In the genomic region with DNA sequence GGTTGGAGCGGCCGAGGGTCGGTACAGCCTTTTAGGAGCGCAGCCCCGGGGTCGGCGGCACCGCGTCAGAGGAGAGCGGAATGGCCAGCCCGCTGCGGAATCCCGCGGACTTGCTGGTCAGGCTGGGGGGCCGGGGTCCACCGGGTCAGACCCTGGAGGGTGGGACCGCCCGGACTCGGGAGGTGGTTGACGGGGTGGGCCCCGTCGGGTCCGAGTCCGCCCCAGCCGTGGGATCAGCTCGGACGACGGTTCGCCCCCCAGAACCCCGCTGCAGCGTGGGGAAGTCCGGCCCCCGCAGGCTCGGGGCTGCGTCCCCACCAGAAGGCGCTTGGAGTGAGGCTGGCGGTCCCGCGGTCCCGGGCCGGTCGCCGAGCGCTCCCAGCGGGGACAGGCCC, we compare ENCODE assay signal across 8 cellular contexts. TPM values are rescaled to one million over a fixed set of nuclear protein-coding genes. Genes with fewer than 3 reads are reported as not detected.
DNase-seq lines count a peak whose midpoint lies in the region; ATAC-seq and TF ChIP-seq lines count a peak whose summit lies in the region.

No MANE protein-coding gene starts in this region.

- H4K20me1 ChIP-seq in IMR-90 (ENCODE audit: insufficient read depth, low read length), result no peaks in the 10 kb centered on the region; the same call in 1 of the 2 replicates

- TF ChIP-seq CTCF in AG09309 (IDR thresholded peaks at IDR 0.05; ENCODE audit: control insufficient read depth, insufficient read depth, low read depth, low read length, missing control alignments) (no peak), IMR-90 (conservative IDR thresholded peaks at IDR 0.05; ENCODE audit: low read depth, low read length) (no peak), choroid plexus epithelial cell (conservative IDR thresholded peaks at IDR 0.05; ENCODE audit: low read depth, low read length) (no peak), gastroesophageal sphincter (IDR thresholded peaks at IDR 0.05) (no peak)

- H3K27me3 Mint-ChIP-seq in naive thymus-derived CD8-positive, alpha-beta T cell, result peaks cover 0 to 4% (median 0%) of the 10 kb centered on the region in 5 donors

- 9% methylated on average over 30 of the region's 45 CpGs; no CpG with 5 or more reads in 1 of the 2 experiments for WGBS in IMR-90 (ENCODE audit: extremely low coverage in 2 of 2, insufficient read length in 1 of 2), 2 experiments
- WGBS in gastroesophageal sphincter (ENCODE audit: low coverage in 1 of 2), 2 donors, result no CpG with 5 or more reads among the region's 45 CpGs

- TF ChIP-seq POLR2A in IMR-90 (IDR thresholded peaks at IDR 0.05; ENCODE audit: low read depth, low read length), result no peak
- no peak for TF ChIP-seq POLR2A in gastroesophageal sphincter (IDR thresholded peaks at IDR 0.05)

- no peak overlapping the region for H2BK5ac ChIP-seq in IMR-90 (ENCODE audit: low read depth, low read length, poor library complexity, severe bottlenecking)

- no peaks in the 10 kb centered on the region; the same call in 1 of the 2 replicates for H3K9me1 ChIP-seq in IMR-90 (ENCODE audit: insufficient read depth, low read length)

- H2AFZ ChIP-seq in IMR-90 (replicated peaks; ENCODE audit: low read length, poor library complexity), result peak overlapping the region; percentile 86

- in situ Hi-C loops in IMR-90 (cut with MboI; ENCODE audit: low sequenced_read_pairs), result no loop called here

- dilution Hi-C loops in IMR-90 (cut with HindIII; ENCODE audit: low sequenced_read_pairs, unreplicated experiment), result no loop called here

- peak overlapping the region; percentile 19 for H3K4me2 ChIP-seq in IMR-90 (ENCODE audit: low read depth, low read length)

- H4K8ac ChIP-seq in IMR-90 (ENCODE audit: low read depth in 2 of 2, low read length in 2 of 2), result peak overlapping the region in 1 of 2 experiments; percentile 48; a peak in 1 of 4 replicates

- peak overlapping the region; percentile 60 for H3K4me3 ChIP-seq in AG09309 (ENCODE audit: control insufficient read depth, low read depth, low read length)
- peak overlapping the region; percentile 57 for H3K4me3 ChIP-seq in IMR-90 (ENCODE audit: insufficient read depth, low read depth, low read length)
- peak overlapping the region; percentile 65 for H3K4me3 ChIP-seq in choroid plexus epithelial cell (ENCODE audit: low read depth, low read length)
- peak overlapping the region in 1 of 2 donors; percentile 51 for H3K4me3 ChIP-seq in gastroesophageal sphincter

- H3K27ac ChIP-seq in IMR-90 (ENCODE audit: insufficient read depth, low read length) (no peak overlapping the region), gastroesophageal sphincter (no peak overlapping the region)

- intact Hi-C loops in IMR-90 (cut with micrococcal nuclease), result no loop called here

- POLR2A ChIA-PET in IMR-90 (lab: Charles Lee; ENCODE audit: unreplicated experiment), result no interaction called here
- POLR2A ChIA-PET in naive thymus-derived CD8-positive, alpha-beta T cell (lab: Charles Lee), result interaction anchor here (0.8 to 4.3 kb wide), 5 partner anchors 12 to 26 kb away, joined by 3 to 29 read pairs (median 3); no protein-coding TSS in a partner anchor

- peaks cover 6 to 17% (median 10%) of the 10 kb centered on the region in 4 donors for H3K4me1 Mint-ChIP-seq in naive thymus-derived CD8-positive, alpha-beta T cell

- no peak overlapping the region for H4K91ac ChIP-seq in IMR-90 (ENCODE audit: insufficient read depth, low read depth, low read length)

- H3K27me3 ChIP-seq in IMR-90 (ENCODE audit: control insufficient read depth, insufficient read depth, low read length), result peaks cover 21% of the 10 kb centered on the region
- peaks cover 75% of the 10 kb centered on the region for H3K27me3 ChIP-seq in gastroesophageal sphincter

- TF ChIP-seq EP300 in gastroesophageal sphincter (IDR thresholded peaks at IDR 0.05), result no peak

- H3K4me1 ChIP-seq in IMR-90 (ENCODE audit: control insufficient read depth, insufficient read depth, low read length) (no peaks in the 10 kb centered on the region; the same call in 1 of the 2 replicates), gastroesophageal sphincter (peaks cover 0 to 19% (median 0%) of the 10 kb centered on the region in 3 donors)

- H2BK20ac ChIP-seq in IMR-90 (ENCODE audit: low read depth, low read length), result no peak overlapping the region

- H2AK9ac ChIP-seq in IMR-90 (replicated peaks; ENCODE audit: low read depth, low read length, poor library complexity), result peak overlapping the region; percentile 28

- no peak overlapping the region for H2BK120ac ChIP-seq in IMR-90 (ENCODE audit: low read depth, low read length)

- no peak overlapping the region for H4K5ac ChIP-seq in IMR-90 (ENCODE audit: low read depth, low read length)

- no peak overlapping the region for H2BK15ac ChIP-seq in IMR-90 (ENCODE audit: low read depth, low read length)

- no peak overlapping the region for H3K14ac ChIP-seq in IMR-90 (replicated peaks; ENCODE audit: low read depth, low read length)

- ATAC-seq in IMR-90 (ENCODE audit: low read depth), result no peak; the same call in 1 of the 2 replicates
- no peak for ATAC-seq in naive thymus-derived CD8-positive, alpha-beta T cell
- ATAC-seq in gastroesophageal sphincter, result no peak
- no peak for ATAC-seq in esophagus mucosa

- H3K79me1 ChIP-seq in IMR-90 (ENCODE audit: low read depth in 1 of 2, low read length in 2 of 2), result peaks cover 0 to 3% of the 10 kb centered on the region in 2 experiments; a peak in 1 of 4 replicates

- no peak overlapping the region for H3K23ac ChIP-seq in IMR-90 (ENCODE audit: low read depth, low read length)

- H3K9me3 Mint-ChIP-seq in naive thymus-derived CD8-positive, alpha-beta T cell, result no peaks in the 10 kb centered on the region

- H3K4ac ChIP-seq in IMR-90 (ENCODE audit: low read depth, low read length), result no peak overlapping the region

- DNase-seq in AG09309 (ENCODE audit: low read depth) (no peak), IMR-90 (no peak), choroid plexus epithelial cell (ENCODE audit: low read depth) (no peak), cerebellum (ENCODE audit: low spot score) (no peak)
- DNase-seq in naive thymus-derived CD8-positive, alpha-beta T cell, result no peak
- no peak for DNase-seq in stimulated activated naive CD4-positive, alpha-beta T cell (lab: John Stamatoyannopoulos, UW)

- H3K27ac Mint-ChIP-seq in naive thymus-derived CD8-positive, alpha-beta T cell, result peak overlapping the region in 1 of 10 donors; percentile 14

- H3K36me3 Mint-ChIP-seq in naive thymus-derived CD8-positive, alpha-beta T cell, result no peaks in the 10 kb centered on the region

- TF ChIP-seq RAD21 in IMR-90 (IDR thresholded peaks at IDR 0.05; ENCODE audit: low read length), result no peak

- H3K9me3 ChIP-seq in IMR-90 (ENCODE audit: control insufficient read depth, insufficient read depth, low read length), result no peaks in the 10 kb centered on the region
- H3K9me3 ChIP-seq in gastroesophageal sphincter, result no peaks in the 10 kb centered on the region

- no TSS peak for BruUV-seq in IMR-90 (replicated peaks; lab: Mats Ljungman, UMichigan)

- no peak overlapping the region for H3K18ac ChIP-seq in IMR-90 (ENCODE audit: low read depth, low read length)

- H3K4me3 Mint-ChIP-seq in naive thymus-derived CD8-positive, alpha-beta T cell, result peak overlapping the region; percentile 63 to 75 (median 72)

- H3K36me3 ChIP-seq in IMR-90 (ENCODE audit: control insufficient read depth, insufficient read depth, low read length) (peaks cover 4% of the 10 kb centered on the region; the same call in 1 of the 2 replicates), gastroesophageal sphincter (no peaks in the 10 kb centered on the region)

- H3K56ac ChIP-seq in IMR-90 (ENCODE audit: extremely low read depth, insufficient read depth, low read length), result no peak overlapping the region

- CTCF ChIA-PET in IMR-90 (lab: Yijun Ruan, JAX), result no interaction called here

- no peak overlapping the region for H3K9ac ChIP-seq in IMR-90 (ENCODE audit: low read depth, low read length)

- H2AK5ac ChIP-seq in IMR-90 (ENCODE audit: low read depth, low read length), result no peak overlapping the region

RNA-seq across cellular contexts. Expression of gene ADM2, which starts 0.3 kb away (rescaled TPM):
- total RNA-seq in IMR-90 (2012; rRNA removed) (0.18 and 0.28 TPM in 2 replicates), gastroesophageal sphincter (under 1 TPM in 1 of 4 donors, not detected in 3; 0.40 TPM), esophagus mucosa (11.7 TPM), cerebellum (0.09 TPM)
- polyA plus RNA-seq in IMR-90 (2012; rRNA removed), result 1.9 and 2.3 TPM in 2 replicates
- 1.8 and 4.1 TPM in 2 replicates for polyA plus RNA-seq in IMR-90 (2012; cell fraction: cytosol; rRNA removed)
- polyA plus RNA-seq in IMR-90 (2012; cell fraction: nucleus; rRNA removed; ENCODE audit: low replicate concordance), result 2.3 and 3.8 TPM in 2 replicates
- 1 to 10 TPM; 7.7 to 8.2 TPM for total RNA-seq in naive thymus-derived CD8-positive, alpha-beta T cell
- polyA plus RNA-seq in naive thymus-derived CD8-positive, alpha-beta T cell, result under 1 TPM; 0.08 to 0.52 (median 0.21) TPM

RNA-seq across cellular contexts. Expression of gene MIOX, which starts 5.6 kb away (rescaled TPM):
- not detected in 2 replicates for total RNA-seq in IMR-90 (2012; rRNA removed)
- not detected in 2 replicates for polyA plus RNA-seq in IMR-90 (2012; rRNA removed)
- polyA plus RNA-seq in IMR-90 (2012; cell fraction: cytosol; rRNA removed), result not detected in 2 replicates
- 0.46 and 0.61 TPM in 2 replicates for polyA plus RNA-seq in IMR-90 (2012; cell fraction: nucleus; rRNA removed; ENCODE audit: low replicate concordance)
- under 1 TPM in 1 of 2 experiments, not detected in 1; 0.52 TPM for total RNA-seq in naive thymus-derived CD8-positive, alpha-beta T cell
- polyA plus RNA-seq in naive thymus-derived CD8-positive, alpha-beta T cell, result under 1 TPM in 1 of 3 donors, not detected in 2; 0.39 TPM
- not detected for total RNA-seq in gastroesophageal sphincter
- not detected for total RNA-seq in esophagus mucosa
- total RNA-seq in cerebellum, result not detected

RNA-seq across cellular contexts. Expression of gene SBF1, which starts 6.2 kb away (rescaled TPM):
- 21.5 and 22.8 TPM in 2 replicates for total RNA-seq in IMR-90 (2012; rRNA removed)
- 33.2 and 41.0 TPM in 2 replicates for polyA plus RNA-seq in IMR-90 (2012; rRNA removed)
- 28.0 and 35.6 TPM in 2 replicates for polyA plus RNA-seq in IMR-90 (2012; cell fraction: cytosol; rRNA removed)
- 81.2 and 239 TPM in 2 replicates for polyA plus RNA-seq in IMR-90 (2012; cell fraction: nucleus; rRNA removed; ENCODE audit: low replicate concordance)
- total RNA-seq in naive thymus-derived CD8-positive, alpha-beta T cell, result 100 to 1,000 TPM; 221 to 222 TPM
- polyA plus RNA-seq in naive thymus-derived CD8-positive, alpha-beta T cell, result 10 to 100 TPM; 17.1 to 37.4 (median 17.6) TPM
- total RNA-seq in gastroesophageal sphincter, result 100 to 1,000 TPM in 1 of 4 donors, 10 to 100 TPM in 3; 63.7 to 122 (median 64.4) TPM
- 55.0 TPM for total RNA-seq in esophagus mucosa
- total RNA-seq in cerebellum, result 71.0 TPM

RNA-seq across cellular contexts. Expression of gene LMF2, which starts 26.5 kb away (rescaled TPM):
- total RNA-seq in IMR-90 (2012; rRNA removed) (15.6 and 16.8 TPM in 2 replicates), gastroesophageal sphincter (10 to 100 TPM; 35.5 to 58.4 (median 45.1) TPM), esophagus mucosa (43.7 TPM), cerebellum (12.7 TPM)
- polyA plus RNA-seq in IMR-90 (2012; rRNA removed), result 82.6 and 103 TPM in 2 replicates
- 39.0 and 77.4 TPM in 2 replicates for polyA plus RNA-seq in IMR-90 (2012; cell fraction: cytosol; rRNA removed)
- 417 and 1,505 TPM in 2 replicates for polyA plus RNA-seq in IMR-90 (2012; cell fraction: nucleus; rRNA removed; ENCODE audit: low replicate concordance)
- total RNA-seq in naive thymus-derived CD8-positive, alpha-beta T cell, result 100 to 1,000 TPM; 120 to 128 TPM
- polyA plus RNA-seq in naive thymus-derived CD8-positive, alpha-beta T cell, result 10 to 100 TPM; 15.1 to 19.6 (median 17.6) TPM

RNA-seq across cellular contexts. Expression of gene NCAPH2, which starts 27.0 kb away (rescaled TPM):
- total RNA-seq in IMR-90 (2012; rRNA removed), result 36.4 and 38.5 TPM in 2 replicates
- 30.2 and 30.8 TPM in 2 replicates for polyA plus RNA-seq in IMR-90 (2012; rRNA removed)
- polyA plus RNA-seq in IMR-90 (2012; cell fraction: cytosol; rRNA removed), result 21.4 and 24.2 TPM in 2 replicates
- polyA plus RNA-seq in IMR-90 (2012; cell fraction: nucleus; rRNA removed; ENCODE audit: low replicate concordance), result 41.1 and 97.4 TPM in 2 replicates
- total RNA-seq in naive thymus-derived CD8-positive, alpha-beta T cell, result 10 to 100 TPM; 77.9 to 81.9 TPM
- polyA plus RNA-seq in naive thymus-derived CD8-positive, alpha-beta T cell, result 10 to 100 TPM; 34.8 to 41.5 (median 40.1) TPM
- total RNA-seq in gastroesophageal sphincter, result 10 to 100 TPM; 34.8 to 45.0 (median 42.1) TPM
- 37.1 TPM for total RNA-seq in esophagus mucosa
- 33.8 TPM for total RNA-seq in cerebellum
